Comparison of ENCODE assay signal across 22 cellular contexts in genomic region chr1:166132496-166132895, GRCh38. TPM values are rescaled to one million over a fixed set of nuclear protein-coding genes. Genes with fewer than 3 reads are reported as not detected.
A peak's percentile ranks its signal among the peaks of the same experiment; 100 is the strongest.
DNase-seq lines count a peak whose midpoint lies in the region; ATAC-seq, FAIRE-seq and TF ChIP-seq lines count a peak whose summit lies in the region.
"Had no signal": no experiment of that assay in that cellular context is flagged by ENCODE, and none has a peak within 500 bp of the region (broad histone marks: within the 10 kb centered on the region; RNA-seq: fewer than 3 reads in every experiment).

No MANE protein-coding gene starts in this region.

- H3K4me1 ChIP-seq in HEK293 (ENCODE audit: control insufficient read depth, insufficient read depth, low read length) (no peaks in the 10 kb centered on the region), astrocyte (ENCODE audit: insufficient read depth, low read length) (no peaks in the 10 kb centered on the region), body of pancreas (no peaks in the 10 kb centered on the region)
- H3K4me1 ChIP-seq: BLaER1 had no signal

- H3K9ac ChIP-seq in astrocyte (ENCODE audit: low read length), result no peak overlapping the region
- H3K9ac ChIP-seq: BLaER1 had no signal

- H3K4me2 ChIP-seq in astrocyte (ENCODE audit: low read length), result no peak overlapping the region
- H3K4me2 ChIP-seq: BLaER1 had no signal

- POLR2A ChIA-PET in HEK293 (lab: Yijun Ruan, JAX), result no interaction called here

- H3K27ac Mint-ChIP-seq in astrocyte (ENCODE audit: unreplicated experiment), result no peak overlapping the region
- H3K27ac Mint-ChIP-seq in activated naive CD4-positive, alpha-beta T cell treated with anti-CD3 and anti-CD28 coated beads for 36 hours, result no peak overlapping the region
- H3K27ac Mint-ChIP-seq: CD4-positive, alpha-beta memory T cell; CD4-positive, CD25-positive, alpha-beta regulatory T cell; CD8-positive, alpha-beta memory T cell had no signal

- TF ChIP-seq CTCF in HEK293 (tag by site-specific recombination; IDR thresholded peaks at IDR 0.05), result no peak
- no peak for TF ChIP-seq CTCF in astrocyte (IDR thresholded peaks at IDR 0.05; ENCODE audit: insufficient read depth, low read depth, low read length)
- TF ChIP-seq CTCF in body of pancreas (IDR thresholded peaks at IDR 0.05), result no peak

- H3K9me3 ChIP-seq in HEK293 (ENCODE audit: control insufficient read depth, insufficient read depth, low read depth, low read length), result no peaks in the 10 kb centered on the region
- H3K9me3 ChIP-seq in astrocyte (ENCODE audit: insufficient read depth, low read depth, low read length), result no peaks in the 10 kb centered on the region
- no peaks in the 10 kb centered on the region for H3K9me3 ChIP-seq in body of pancreas
- H3K9me3 ChIP-seq: BE2C, BLaER1 had no signal

- peaks cover 2% of the 10 kb centered on the region for H4K20me1 ChIP-seq in astrocyte (ENCODE audit: insufficient read depth, low read length)
- H4K20me1 ChIP-seq: BLaER1 had no signal

- H3K27me3 ChIP-seq in astrocyte (ENCODE audit: insufficient read depth, low read length), result peaks cover 4% of the 10 kb centered on the region
- H3K27me3 ChIP-seq in body of pancreas, result no peaks in the 10 kb centered on the region
- H3K27me3 ChIP-seq: BE2C, BLaER1 had no signal

- FAIRE-seq in astrocyte (lab: Jason Lieb, UNC), result no peak
- FAIRE-seq: A204.1, G401.6, GM12891, GM19239 had no signal

- H3K36me3 Mint-ChIP-seq in astrocyte (ENCODE audit: low read depth, unreplicated experiment), result no peaks in the 10 kb centered on the region
- no peaks in the 10 kb centered on the region for H3K36me3 Mint-ChIP-seq in activated naive CD4-positive, alpha-beta T cell treated with anti-CD3 and anti-CD28 coated beads for 36 hours (ENCODE audit: low read depth)
- H3K36me3 Mint-ChIP-seq: CD14-positive monocyte; CD4-positive, alpha-beta memory T cell; CD4-positive, CD25-positive, alpha-beta regulatory T cell; CD8-positive, alpha-beta memory T cell had no signal

- no peak for TF ChIP-seq POLR2A in body of pancreas (IDR thresholded peaks at IDR 0.05)

- CTCF ChIA-PET in HEK293 (lab: Yijun Ruan, JAX), result interaction anchor here (0.6 to 1.1 kb wide), 4 partner anchors 35 to 352 kb away, joined by 3 to 8 read pairs (median 4); no protein-coding TSS in a partner anchor
- CTCF ChIA-PET in activated naive CD4-positive, alpha-beta T cell treated with anti-CD3 and anti-CD28 coated beads for 36 hours (lab: Charles Lee), result interaction anchor here (0.8 to 1.9 kb wide), 3 partner anchors 39 to 347 kb away, joined by 3 to 7 read pairs (median 3); no protein-coding TSS in a partner anchor

- intact Hi-C loops in activated naive CD4-positive, alpha-beta T cell treated with anti-CD3 and anti-CD28 coated beads for 36 hours (cut with micrococcal nuclease), result loop anchor here (2.0 to 5.0 kb wide), 3 partner anchors 44 to 924 kb away; no protein-coding TSS in a partner anchor
- intact Hi-C loops in body of pancreas (cut with DNase I), result no loop called here

- no peaks in the 10 kb centered on the region for H3K9me3 Mint-ChIP-seq in astrocyte (ENCODE audit: unreplicated experiment)
- H3K9me3 Mint-ChIP-seq in activated naive CD4-positive, alpha-beta T cell treated with anti-CD3 and anti-CD28 coated beads for 36 hours, result peaks cover 4% of the 10 kb centered on the region

- no peaks in the 10 kb centered on the region for H3K79me2 ChIP-seq in astrocyte (ENCODE audit: insufficient read depth, low read length)

- ATAC-seq in HG03354 (IDR thresholded peaks at IDR 0.05; ENCODE audit: poor library complexity, severe bottlenecking, unreplicated experiment) (no peak), body of pancreas (no peak)

- H3K27ac ChIP-seq in HEK293 (ENCODE audit: extremely low read depth, low read depth, low read length) (no peak overlapping the region), astrocyte (ENCODE audit: low read depth, low read length) (no peak overlapping the region), body of pancreas (no peak overlapping the region)
- H3K27ac ChIP-seq: BLaER1 had no signal

- peaks cover 14% of the 10 kb centered on the region for H3K27me3 Mint-ChIP-seq in astrocyte (ENCODE audit: low read depth, unreplicated experiment)
- peaks cover 13% of the 10 kb centered on the region for H3K27me3 Mint-ChIP-seq in activated naive CD4-positive, alpha-beta T cell treated with anti-CD3 and anti-CD28 coated beads for 36 hours (ENCODE audit: low read depth)

- H2AFZ ChIP-seq in astrocyte (ENCODE audit: low read depth, low read length), result no peak overlapping the region

- DNase-seq in astrocyte (ENCODE audit: low read depth) (peak; percentile 64), body of pancreas (no peak)
- DNase-seq in activated naive CD4-positive, alpha-beta T cell treated with anti-CD3 and anti-CD28 coated beads for 36 hours, result no peak
- DNase-seq: 8988T; BE2C; C1 segment of cervical spinal cord; CD4-positive, alpha-beta memory T cell; CD8-positive, alpha-beta memory T cell; COR-L47; DMS 273 treated with DMSO at 0.1 percent for 48 hours; DMS153; DMS79; GF-D8 had no signal

- no peaks in the 10 kb centered on the region for H3K36me3 ChIP-seq in HEK293 (ENCODE audit: control insufficient read depth in 2 of 2, insufficient read depth in 1 of 2, low read length in 2 of 2)
- no peaks in the 10 kb centered on the region for H3K36me3 ChIP-seq in astrocyte (ENCODE audit: insufficient read depth, low read length)
- H3K36me3 ChIP-seq in body of pancreas (replicated peaks in 1 of 2; ENCODE audit: insufficient read depth in 1 of 2, low read depth in 2 of 2), result no peaks in the 10 kb centered on the region
- H3K36me3 ChIP-seq: BE2C, BLaER1 had no signal

- no peaks in the 10 kb centered on the region for H3K4me1 Mint-ChIP-seq in astrocyte (ENCODE audit: low read depth, unreplicated experiment)
- no peaks in the 10 kb centered on the region for H3K4me1 Mint-ChIP-seq in activated naive CD4-positive, alpha-beta T cell treated with anti-CD3 and anti-CD28 coated beads for 36 hours (ENCODE audit: low read depth)
- H3K4me1 Mint-ChIP-seq: CD14-positive monocyte; CD4-positive, CD25-positive, alpha-beta regulatory T cell; CD8-positive, alpha-beta memory T cell had no signal

- H3K4me3 Mint-ChIP-seq in astrocyte (ENCODE audit: unreplicated experiment), result no peak overlapping the region
- no peak overlapping the region for H3K4me3 Mint-ChIP-seq in activated naive CD4-positive, alpha-beta T cell treated with anti-CD3 and anti-CD28 coated beads for 36 hours
- H3K4me3 Mint-ChIP-seq: CD14-positive monocyte; CD4-positive, alpha-beta memory T cell; CD4-positive, CD25-positive, alpha-beta regulatory T cell; CD8-positive, alpha-beta memory T cell had no signal

- H3K4me3 ChIP-seq in HEK293 (ENCODE audit: low read depth, low read length) (no peak overlapping the region), astrocyte (ENCODE audit: insufficient read depth, low read depth, low read length) (no peak overlapping the region), body of pancreas (no peak overlapping the region)
- H3K4me3 ChIP-seq: BLaER1 had no signal

TF ChIP-seq in HEK293, 187 proteins besides CTCF, POLR2A, EP300 and RAD21:
- TF ChIP-seq ZNF510 (tag by site-specific recombination; IDR thresholded peaks at IDR 0.05; ENCODE audit: insufficient replicate concordance) (peak; percentile 89), REPIN1 (tag by site-specific recombination; IDR thresholded peaks at IDR 0.05; ENCODE audit: low read depth) (no peak), ZSCAN18 (tag by site-specific recombination; IDR thresholded peaks at IDR 0.05) (no peak)

RNA-seq across cellular contexts. Expression of gene FAM78B, which starts 34.3 kb away (rescaled TPM):
- total RNA-seq in astrocyte, result 0.20 and 0.67 TPM in 2 replicates
- total RNA-seq in activated naive CD4-positive, alpha-beta T cell treated with anti-CD3 and anti-CD28 coated beads for 36 hours, result under 1 TPM in 1 of 2 experiments, not detected in 1; 0.24 TPM
- total RNA-seq in body of pancreas, result 10 to 100 TPM in 1 of 2 donors, 1 to 10 TPM in 1; 2.9 to 14.5 TPM
